In the genomic region with DNA sequence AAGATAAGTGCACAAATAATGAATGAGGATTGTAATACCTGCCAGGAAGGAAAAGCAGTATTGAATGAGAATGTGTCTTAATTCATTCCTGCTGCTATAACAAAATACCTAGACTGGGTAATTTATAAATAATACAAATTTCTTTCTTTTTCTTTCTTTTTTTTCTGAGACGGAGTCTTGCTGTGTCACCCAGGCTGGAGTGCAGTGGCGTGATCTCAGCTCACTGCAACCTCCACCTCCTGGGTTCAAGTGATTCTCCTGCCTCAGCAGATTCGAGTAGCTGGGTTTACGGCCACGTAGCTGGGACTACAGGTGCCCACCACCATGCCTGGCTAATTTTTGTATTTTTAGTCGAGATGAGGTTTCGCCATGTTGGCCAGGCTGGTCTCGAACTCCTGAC, we compare ENCODE assay signal across 1 cellular context.
TF ChIP-seq lines count a peak whose summit lies in the region.

No MANE protein-coding gene starts in this region.

TF ChIP-seq in K562, 482 proteins besides CTCF, POLR2A, EP300 and RAD21:
- peak; percentile 32; the same call in 1 of the 2 replicates for TF ChIP-seq EGR1 (conservative IDR thresholded peaks at IDR 0.05)
- TF ChIP-seq ADNP (tag; IDR thresholded peaks at IDR 0.05) = peak; percentile 72; the same call in 1 of the 2 replicates
- TF ChIP-seq SP1 (CRISPR knock-in tag; IDR thresholded peaks at IDR 0.05) = 0 out of 2 replicates have a peak, but pooled peaks have one; percentile 20
- TF ChIP-seq ZNF316 (IDR thresholded peaks at IDR 0.05) = peak; percentile 85
- TF ChIP-seq, protein P1, sequence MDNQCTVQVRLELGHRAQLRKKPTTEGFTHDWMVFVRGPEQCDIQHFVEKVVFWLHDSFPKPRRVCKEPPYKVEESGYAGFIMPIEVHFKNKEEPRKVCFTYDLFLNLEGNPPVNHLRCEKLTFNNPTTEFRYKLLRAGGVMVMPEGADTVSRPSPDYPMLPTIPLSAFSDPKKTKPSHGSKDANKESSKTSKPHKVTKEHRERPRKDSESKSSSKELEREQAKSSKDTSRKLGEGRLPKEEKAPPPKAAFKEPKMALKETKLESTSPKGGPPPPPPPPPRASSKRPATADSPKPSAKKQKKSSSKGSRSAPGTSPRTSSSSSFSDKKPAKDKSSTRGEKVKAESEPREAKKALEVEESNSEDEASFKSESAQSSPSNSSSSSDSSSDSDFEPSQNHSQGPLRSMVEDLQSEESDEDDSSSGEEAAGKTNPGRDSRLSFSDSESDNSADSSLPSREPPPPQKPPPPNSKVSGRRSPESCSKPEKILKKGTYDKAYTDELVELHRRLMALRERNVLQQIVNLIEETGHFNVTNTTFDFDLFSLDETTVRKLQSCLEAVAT (IDR thresholded peaks at IDR 0.05) = 0 out of 4 replicates have a peak, but pooled peaks of 1 of the 2 experiments have one; percentile 26
- TF ChIP-seq MAFG (tag; conservative IDR thresholded peaks at IDR 0.05) = peak; percentile 63
- peak; percentile 80 for TF ChIP-seq C11orf30 (IDR thresholded peaks at IDR 0.05; ENCODE audit: low read depth)
